1 cellular context compared by ENCODE assay signal in the genomic region with DNA sequence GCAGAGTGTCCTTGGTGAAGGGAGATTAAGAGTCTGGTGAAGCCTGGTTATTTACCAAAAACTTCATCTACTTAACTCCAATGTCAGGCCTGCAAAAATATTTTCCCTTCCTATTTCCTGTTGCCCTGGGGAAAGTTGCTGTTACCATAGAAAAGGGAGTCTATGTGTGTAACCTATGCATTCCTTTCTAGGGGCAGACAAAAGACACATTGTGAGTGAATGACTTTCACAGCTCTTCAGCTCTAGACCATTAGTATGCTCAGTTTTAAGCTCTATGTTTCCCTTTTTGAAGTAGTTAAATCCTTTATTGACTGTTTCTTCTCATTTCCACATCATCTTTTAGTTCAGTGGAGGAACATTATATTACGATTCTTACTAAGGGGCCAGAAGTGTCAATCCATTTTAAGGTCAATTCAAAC.
TF ChIP-seq lines count a peak whose summit lies in the region.

No MANE protein-coding gene starts in this region.

TF ChIP-seq in H1, 55 proteins besides CTCF, POLR2A, EP300 and RAD21:
- no peak for TF ChIP-seq SIRT6 (IDR thresholded peaks at IDR 0.05; ENCODE audit: low read length)
- peak; percentile 25 for TF ChIP-seq NANOG (IDR thresholded peaks at IDR 0.05; ENCODE audit: insufficient read depth, low read depth, low read length, poor library complexity, severe bottlenecking)
- TF ChIP-seq CHD2 (IDR thresholded peaks at IDR 0.05; ENCODE audit: low read length), result 0 out of 2 replicates have a peak, but pooled peaks have one; percentile 23
